ENCODE assay signal across 8 cellular contexts in genomic region chr9:16133556-16134227, GRCh38.
A peak's percentile ranks its signal among the peaks of the same experiment; 100 is the strongest.
DNase-seq lines count a peak whose midpoint lies in the region; TF ChIP-seq lines count a peak whose summit lies in the region.

No MANE protein-coding gene starts in this region.

- H3K4me3 ChIP-seq in KMS-11 (IDR thresholded peaks at IDR 0.05; ENCODE audit: insufficient read depth, low read depth, low read length) = no peak overlapping the region
- H3K4me3 ChIP-seq in foreskin fibroblast (ENCODE audit: low read depth in 1 of 2, low read length in 2 of 2) = no peak overlapping the region

- peak; percentile 73 for TF ChIP-seq CTCF in KMS-11 (conservative IDR thresholded peaks at IDR 0.05; ENCODE audit: low read depth, low read length)
- peak; percentile 46 for TF ChIP-seq CTCF in foreskin fibroblast (IDR thresholded peaks at IDR 0.05; ENCODE audit: low read depth, low read length)

- no peaks in the 10 kb centered on the region for H3K79me2 ChIP-seq in KMS-11 (ENCODE audit: insufficient read depth, low read depth)

- H3K27me3 ChIP-seq in KMS-11 (ENCODE audit: insufficient read depth, low read depth) = no peaks in the 10 kb centered on the region

- H3K36me3 ChIP-seq in KMS-11 (ENCODE audit: insufficient read depth) = no peaks in the 10 kb centered on the region

- peak; percentile 88 for DNase-seq in ACHN
- peak; percentile 74 for DNase-seq in GM03348 (ENCODE audit: low spot score)
- DNase-seq in H4 (ENCODE audit: low spot score) = peak; percentile 30
- DNase-seq in SKM-1 treated with dmso at 0.1 percent for 144 hours (lab: John Stamatoyannopoulos, UW; ENCODE audit: unreplicated experiment) = peak; percentile 46
- peak in 1 of 2 donors; percentile 67 for DNase-seq in foreskin fibroblast
- peak; percentile 85 for DNase-seq in pons (ENCODE audit: low spot score)
- DNase-seq in SK-N-DZ (ENCODE audit: low spot score) = no peak

- H3K4me2 ChIP-seq in KMS-11 = no peak overlapping the region

- no peaks in the 10 kb centered on the region for H4K20me1 ChIP-seq in KMS-11 (ENCODE audit: insufficient read depth)

- H3K9ac ChIP-seq in KMS-11 = no peak overlapping the region

- no peak overlapping the region for H3K27ac ChIP-seq in KMS-11

- no peak overlapping the region for H2AFZ ChIP-seq in KMS-11 (ENCODE audit: low read depth)

- H3K4me1 ChIP-seq in KMS-11 (ENCODE audit: low read depth, poor library complexity, severe bottlenecking) = no peaks in the 10 kb centered on the region

- in situ Hi-C loops in ACHN (cut with HindIII; ENCODE audit: low pct_ligation_motif_present, low pct_unique_long_range_greater_than_20kb, low sequenced_read_pairs) = no loop called here
